9 cellular contexts compared by ENCODE assay signal in the genomic region with DNA sequence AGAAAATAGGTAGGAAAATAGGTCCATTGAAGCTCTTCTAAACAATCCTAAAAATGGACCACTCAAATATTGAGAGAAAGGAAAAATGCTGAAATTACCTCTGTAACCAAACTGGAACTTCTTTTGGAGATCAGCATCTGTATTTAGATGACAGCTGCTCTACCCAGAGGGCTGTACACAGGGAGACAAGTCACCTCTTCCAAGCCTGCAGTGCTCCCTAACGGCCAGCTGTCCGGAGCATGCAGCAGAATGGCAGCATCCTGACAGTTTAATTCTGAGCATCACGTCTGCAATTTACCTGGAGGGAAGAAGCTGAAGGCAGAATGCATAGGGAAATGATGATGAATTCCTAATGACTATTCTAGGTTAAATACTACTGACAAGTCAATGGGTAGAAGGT.
DNase-seq lines count a peak whose midpoint lies in the region; ATAC-seq and TF ChIP-seq lines count a peak whose summit lies in the region.
"Had no signal": no experiment of that assay in that cellular context is flagged by ENCODE, and none has a peak within 500 bp of the region (broad histone marks: within the 10 kb centered on the region; RNA-seq: fewer than 3 reads in every experiment).

No MANE protein-coding gene starts in this region.

- H3K4me1 ChIP-seq in CD4-positive, alpha-beta memory T cell (ENCODE audit: insufficient read depth, low read length) = no peaks in the 10 kb centered on the region

- no peaks in the 10 kb centered on the region for H3K27me3 ChIP-seq in CD4-positive, alpha-beta memory T cell (ENCODE audit: insufficient read depth, low read length)

- intact Hi-C loops in CD4-positive, alpha-beta memory T cell (cut with micrococcal nuclease) = no loop called here

- H3K27ac Mint-ChIP-seq in osteocyte (ENCODE audit: unreplicated experiment) = no peak overlapping the region
- no peak overlapping the region for H3K27ac Mint-ChIP-seq in CD4-positive, alpha-beta memory T cell

- H3K36me3 ChIP-seq in CD4-positive, alpha-beta memory T cell (ENCODE audit: insufficient read depth, low read length) = no peaks in the 10 kb centered on the region

- DNase-seq in DMS 273 (lab: John Stamatoyannopoulos, UW; ENCODE audit: unreplicated experiment) (peak; percentile 74), DMS 273 treated with DMSO at 0.1 percent for 48 hours (lab: John Stamatoyannopoulos, UW) (no peak), NCI-H2171 treated with DMSO at 0.1 percent for 48 hours (lab: John Stamatoyannopoulos, UW) (peak; percentile 53), cerebellar cortex (ENCODE audit: low spot score) (peak; percentile 16), osteocyte (ENCODE audit: extremely low spot score, unreplicated experiment) (no peak)
- DNase-seq in CD4-positive, alpha-beta memory T cell = no peak
- no peak for DNase-seq in stimulated activated CD4-positive, alpha-beta T cell treated with anti-CD3 and anti-CD28 coated beads, Interleukin-4, amount 100 ng/mL, for 24 hours

- no peak overlapping the region for H3K4me3 ChIP-seq in CD4-positive, alpha-beta memory T cell (ENCODE audit: low read length in 2 of 2)

- H3K9me3 ChIP-seq in CD4-positive, alpha-beta memory T cell (ENCODE audit: control insufficient read depth in 1 of 2, low read length in 2 of 2) = no peaks in the 10 kb centered on the region

- H3K27ac ChIP-seq in CD4-positive, alpha-beta memory T cell (ENCODE audit: low read depth, low read length) = no peak overlapping the region
- H3K27ac ChIP-seq: 22Rv1 had no signal

- TF ChIP-seq CTCF in osteocyte (IDR thresholded peaks at IDR 0.05) = peak; percentile 59

- H3K36me3 Mint-ChIP-seq in osteocyte (ENCODE audit: unreplicated experiment) = no peaks in the 10 kb centered on the region
- H3K36me3 Mint-ChIP-seq in CD4-positive, alpha-beta memory T cell = no peaks in the 10 kb centered on the region

- POLR2A ChIA-PET in CD4-positive, alpha-beta memory T cell (lab: Charles Lee; ENCODE audit: partially characterized antibody) = no interaction called here

- peaks cover 13% of the 10 kb centered on the region for H3K4me1 Mint-ChIP-seq in osteocyte (ENCODE audit: unreplicated experiment)
- H3K4me1 Mint-ChIP-seq in CD4-positive, alpha-beta memory T cell = no peaks in the 10 kb centered on the region

- H3K9me3 Mint-ChIP-seq in osteocyte (ENCODE audit: unreplicated experiment) = no peaks in the 10 kb centered on the region
- no peaks in the 10 kb centered on the region for H3K9me3 Mint-ChIP-seq in CD4-positive, alpha-beta memory T cell

- CTCF ChIA-PET in CD4-positive, alpha-beta memory T cell (lab: Charles Lee; ENCODE audit: partially characterized antibody) = no interaction called here

- no peak for ATAC-seq in HG02571 (IDR thresholded peaks at IDR 0.05; ENCODE audit: unreplicated experiment)

- H3K27me3 Mint-ChIP-seq in osteocyte (ENCODE audit: unreplicated experiment) = no peaks in the 10 kb centered on the region
- H3K27me3 Mint-ChIP-seq in CD4-positive, alpha-beta memory T cell = peaks cover 5 to 14% of the 10 kb centered on the region in 2 donors

- no peak overlapping the region for H3K4me3 Mint-ChIP-seq in osteocyte (ENCODE audit: unreplicated experiment)
- no peak overlapping the region for H3K4me3 Mint-ChIP-seq in CD4-positive, alpha-beta memory T cell

Comparison
In these comparisons a context has a peak if more than half of its experiments do, and no peak if none do; other contexts are left out.
1. DNase-seq: peak in DMS 273 (single experiment), NCI-H2171 treated with DMSO at 0.1 percent for 48 hours (single experiment) and cerebellar cortex (single experiment); none in DMS 273 treated with DMSO at 0.1 percent for 48 hours (single experiment), osteocyte (single experiment), CD4-positive, alpha-beta memory T cell (0 of 5) and stimulated activated CD4-positive, alpha-beta T cell treated with anti-CD3 and anti-CD28 coated beads, Interleukin-4, amount 100 ng/mL, for 24 hours (single experiment).